In genomic region chr3:15958692-15959433, GRCh38 we compare ENCODE assay signal across 16 cellular contexts.
DNase-seq lines count a peak whose midpoint lies in the region; TF ChIP-seq lines count a peak whose summit lies in the region.
"Had no signal": no experiment of that assay in that cellular context is flagged by ENCODE, and none has a peak within 500 bp of the region (broad histone marks: within the 10 kb centered on the region; RNA-seq: fewer than 3 reads in every experiment).

No MANE protein-coding gene starts in this region.

- H3K4me1 ChIP-seq in SJCRH30 (no peaks in the 10 kb centered on the region), mesenchymal stem cell (ENCODE audit: control insufficient read depth, insufficient read depth, low read depth, low read length) (no peaks in the 10 kb centered on the region)
- H3K4me1 ChIP-seq: A549 had no signal

- H3K36me3 ChIP-seq in SJCRH30, result no peaks in the 10 kb centered on the region
- H3K36me3 ChIP-seq in mesenchymal stem cell (ENCODE audit: control insufficient read depth in 1 of 2, insufficient read depth in 2 of 2, low read depth in 1 of 2, low read length in 2 of 2), result no peaks in the 10 kb centered on the region

- H3K27ac ChIP-seq in SJCRH30, result no peak overlapping the region
- H3K27ac ChIP-seq in mesenchymal stem cell (ENCODE audit: low read length, poor library complexity, severe bottlenecking), result no peak overlapping the region
- H3K27ac ChIP-seq: A549, C4-2B had no signal

- H3K4ac ChIP-seq in mesenchymal stem cell (ENCODE audit: low read depth in 1 of 2, low read length in 2 of 2), result peak overlapping the region; percentile 73 to 87

- DNase-seq in ELR (ENCODE audit: low read depth), result peak; percentile 9
- peak; percentile 3 to 29 for DNase-seq in SJCRH30
- DNase-seq in cardiac fibroblast (ENCODE audit: low read depth in 2 of 2), result peak; percentile 6 to 8
- DNase-seq in mesenchymal stem cell, result peak; percentile 33
- DNase-seq in KBM-7, result no peak
- no peak for DNase-seq in hypothalamus (lab: John Stamatoyannopoulos, UW)
- DNase-seq in SKM-1 treated with dmso at 0.1 percent for 144 hours (lab: John Stamatoyannopoulos, UW; ENCODE audit: unreplicated experiment), result no peak
- DNase-seq: DMS153, Karpas-422, NCI-H1105 treated with DMSO at 0.1 percent for 48 hours, NCI-H187 treated with DMSO at 0.1 percent for 48 hours, NCI-H2171, NCI-H82 had no signal

- no peak overlapping the region for H3K4me2 ChIP-seq in mesenchymal stem cell (ENCODE audit: low read length, poor library complexity, severe bottlenecking)
- H3K4me2 ChIP-seq: A549 had no signal

- H4K91ac ChIP-seq in mesenchymal stem cell (ENCODE audit: low read length), result peak overlapping the region; percentile 75

- no peak overlapping the region for H3K9ac ChIP-seq in mesenchymal stem cell (ENCODE audit: low read length)

- no peak overlapping the region for H2AFZ ChIP-seq in mesenchymal stem cell (ENCODE audit: low read depth, low read length)

- peak overlapping the region in 1 of 2 experiments; percentile 87 for H2BK12ac ChIP-seq in mesenchymal stem cell (ENCODE audit: low read length in 2 of 2)

- H3K4me3 ChIP-seq in SJCRH30 (no peak overlapping the region), cardiac fibroblast (replicated peaks in 1 of 2; ENCODE audit: low read depth in 2 of 2, low read length in 2 of 2) (no peak overlapping the region), mesenchymal stem cell (ENCODE audit: insufficient read depth in 1 of 2, low read depth in 1 of 2, low read length in 2 of 2) (no peak overlapping the region)
- H3K4me3 ChIP-seq: A549, GM12878 had no signal

- no peak overlapping the region for H3K23ac ChIP-seq in mesenchymal stem cell (ENCODE audit: low read length in 2 of 2)

- H3K14ac ChIP-seq in mesenchymal stem cell (ENCODE audit: low read length in 2 of 2), result no peak overlapping the region

- H3K9me3 ChIP-seq in SJCRH30 (replicated peaks) (no peaks in the 10 kb centered on the region), mesenchymal stem cell (ENCODE audit: control insufficient read depth, low read length) (no peaks in the 10 kb centered on the region)
- H3K9me3 ChIP-seq: A549 had no signal

- H2BK120ac ChIP-seq in mesenchymal stem cell (ENCODE audit: low read depth, low read length), result peak overlapping the region; percentile 15

- H2BK5ac ChIP-seq in mesenchymal stem cell (ENCODE audit: low read depth, low read length, poor library complexity, severe bottlenecking), result no peak overlapping the region

- no peaks in the 10 kb centered on the region for H3K27me3 ChIP-seq in SJCRH30
- no peaks in the 10 kb centered on the region for H3K27me3 ChIP-seq in mesenchymal stem cell (ENCODE audit: control insufficient read depth in 1 of 2, insufficient read depth in 1 of 2, low read length in 2 of 2)

- 87% methylated on average over 3 of the region's 3 CpGs for WGBS in mesenchymal stem cell

- no peaks in the 10 kb centered on the region for H3K79me1 ChIP-seq in mesenchymal stem cell (replicated peaks; ENCODE audit: low read length, poor library complexity, severe bottlenecking)

- H4K8ac ChIP-seq in mesenchymal stem cell (ENCODE audit: low read length), result peak overlapping the region; percentile 84

- H2AK5ac ChIP-seq in mesenchymal stem cell (ENCODE audit: low read length, severe bottlenecking), result no peak overlapping the region

- in situ Hi-C loops in KBM-7 (cut with MboI; ENCODE audit: low pct_unique_long_range_greater_than_20kb, low sequenced_read_pairs), result no loop called here

- H3K18ac ChIP-seq in mesenchymal stem cell (ENCODE audit: low read depth in 1 of 2, low read length in 2 of 2), result peak overlapping the region in 1 of 2 experiments; percentile 62

- no peak for TF ChIP-seq CTCF in cardiac fibroblast (IDR thresholded peaks at IDR 0.05; ENCODE audit: low read depth, low read length)

- no peak overlapping the region for H2BK15ac ChIP-seq in mesenchymal stem cell (ENCODE audit: low read depth, poor library complexity, severe bottlenecking)

Comparison
In these comparisons a context has a peak if more than half of its experiments do, and no peak if none do; other contexts are left out.
1. DNase-seq: peak in ELR (single experiment), SJCRH30 (2 of 2), cardiac fibroblast (2 of 2) and mesenchymal stem cell (single experiment); none in KBM-7 (single experiment), hypothalamus (0 of 51) and SKM-1 treated with dmso at 0.1 percent for 144 hours (single experiment).